8 cellular contexts compared by ENCODE assay signal in genomic region chr2:69559696-69560482, GRCh38.
DNase-seq lines count a peak whose midpoint lies in the region; FAIRE-seq and TF ChIP-seq lines count a peak whose summit lies in the region.

No MANE protein-coding gene starts in this region.

- H3K36me3 Mint-ChIP-seq in HFFc6 (ENCODE audit: low read depth) (peaks cover 19% of the 10 kb centered on the region), astrocyte (ENCODE audit: low read depth, unreplicated experiment) (no peaks in the 10 kb centered on the region)

- H3K9me3 Mint-ChIP-seq in HFFc6, result no peaks in the 10 kb centered on the region
- no peaks in the 10 kb centered on the region for H3K9me3 Mint-ChIP-seq in astrocyte (ENCODE audit: unreplicated experiment)

- no peak overlapping the region for H3K4me2 ChIP-seq in astrocyte (ENCODE audit: low read length)

- no peak overlapping the region for H3K9ac ChIP-seq in astrocyte (ENCODE audit: low read length)

- H3K27me3 ChIP-seq in astrocyte (ENCODE audit: insufficient read depth, low read length), result no peaks in the 10 kb centered on the region

- no peaks in the 10 kb centered on the region for H3K9me3 ChIP-seq in astrocyte (ENCODE audit: insufficient read depth, low read depth, low read length)

- peaks cover 4% of the 10 kb centered on the region for H3K36me3 ChIP-seq in astrocyte (ENCODE audit: insufficient read depth, low read length)

- H4K20me1 ChIP-seq in astrocyte (ENCODE audit: insufficient read depth, low read length), result peaks cover 78% of the 10 kb centered on the region

- H3K27me3 Mint-ChIP-seq in HFFc6 (ENCODE audit: insufficient read depth) (no peaks in the 10 kb centered on the region; the same call in 1 of the 2 replicates), astrocyte (ENCODE audit: low read depth, unreplicated experiment) (no peaks in the 10 kb centered on the region)

- TF ChIP-seq CTCF in HFFc6 (IDR thresholded peaks at IDR 0.05), result peak; percentile 78
- TF ChIP-seq CTCF in astrocyte (IDR thresholded peaks at IDR 0.05; ENCODE audit: insufficient read depth, low read depth, low read length), result peak; percentile 52

- H3K4me1 ChIP-seq in astrocyte (ENCODE audit: insufficient read depth, low read length), result peaks cover 4% of the 10 kb centered on the region

- peak; percentile 15 for DNase-seq in NCI-H2107 treated with DMSO at 0.1 percent for 48 hours (lab: John Stamatoyannopoulos, UW; ENCODE audit: unreplicated experiment)
- DNase-seq in NCI-H2107 (lab: John Stamatoyannopoulos, UW), result no peak
- peak; percentile 49 for DNase-seq in HFFc6
- peak; percentile 4 to 76 for DNase-seq in NCI-H526 (lab: John Stamatoyannopoulos, UW)
- peak; percentile 37 for DNase-seq in astrocyte (ENCODE audit: low read depth)
- peak; percentile 84 for DNase-seq in iPS-NIHi7 (ENCODE audit: extremely low spot score)
- peak; percentile 64 for DNase-seq in superior temporal gyrus (ENCODE audit: extremely low spot score)
- no peak for DNase-seq in T1000 (lab: John Stamatoyannopoulos, UW)

- peak overlapping the region; percentile 45; the same call in 1 of the 2 replicates for H3K27ac Mint-ChIP-seq in HFFc6
- H3K27ac Mint-ChIP-seq in astrocyte (ENCODE audit: unreplicated experiment), result no peak overlapping the region

- no peak overlapping the region for H3K4me3 ChIP-seq in astrocyte (ENCODE audit: insufficient read depth, low read depth, low read length)

- H3K27ac ChIP-seq in astrocyte (ENCODE audit: low read depth, low read length), result no peak overlapping the region

- H3K4me1 Mint-ChIP-seq in HFFc6 (ENCODE audit: low read depth) (peaks cover 75% of the 10 kb centered on the region), astrocyte (ENCODE audit: low read depth, unreplicated experiment) (peaks cover 26% of the 10 kb centered on the region)

- peaks cover 87% of the 10 kb centered on the region for H3K79me2 ChIP-seq in astrocyte (ENCODE audit: insufficient read depth, low read length)

- H3K4me3 Mint-ChIP-seq in HFFc6 (0 out of 2 replicates have a peak overlapping the region, but pooled peaks have one; percentile 19), astrocyte (ENCODE audit: unreplicated experiment) (peak overlapping the region; percentile 0)

- no peak overlapping the region for H2AFZ ChIP-seq in astrocyte (ENCODE audit: low read depth, low read length)

- no peak for FAIRE-seq in astrocyte (lab: Jason Lieb, UNC)

Comparison
In these comparisons a context has a peak if more than half of its experiments do, and no peak if none do; other contexts are left out.
1. DNase-seq: peak in NCI-H2107 treated with DMSO at 0.1 percent for 48 hours (single experiment), HFFc6 (single experiment), NCI-H526 (2 of 2), astrocyte (single experiment), iPS-NIHi7 (single experiment) and superior temporal gyrus (single experiment); none in NCI-H2107 (single experiment) and T1000 (single experiment).